Comparison of ENCODE assay signal across 20 cellular contexts in the genomic region with DNA sequence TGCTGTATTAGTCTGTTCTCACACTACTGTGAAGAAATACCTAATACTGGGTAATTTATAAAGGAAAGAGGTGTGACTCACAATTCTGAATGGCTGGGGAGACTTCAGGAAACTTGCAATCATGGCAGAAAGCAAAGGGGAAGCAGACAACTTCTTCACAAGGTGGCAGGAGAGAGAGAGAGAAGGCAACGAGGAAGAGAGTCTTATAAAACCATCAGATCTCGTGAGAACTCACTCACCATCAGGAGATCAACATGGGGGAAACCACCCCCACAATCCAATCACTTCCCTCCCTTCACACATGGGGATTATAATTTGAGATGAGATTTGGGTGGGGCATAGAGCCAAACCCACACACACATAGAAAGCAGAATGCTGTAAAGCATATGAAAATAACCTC.
"Had no signal": no experiment of that assay in that cellular context is flagged by ENCODE, and none has a peak within 500 bp of the region (broad histone marks: within the 10 kb centered on the region; RNA-seq: fewer than 3 reads in every experiment).

No MANE protein-coding gene starts in this region.

- H3K27ac ChIP-seq: esophagus squamous epithelium, hepatocyte, tibial nerve, uterus had no signal

- H2AFZ ChIP-seq: hepatocyte had no signal

- DNase-seq: activated CD4-positive, alpha-beta T cell treated with anti-CD3 and anti-CD28 coated beads, Interleukin-2, amount 10 ng/mL, durations not matched to agents 24 days and 14 days; activated CD8-positive, alpha-beta T cell treated with anti-CD3 and anti-CD28 coated beads for 36 hours; activated naive CD4-positive, alpha-beta T cell treated with Interleukin-2 at 50 U/mL for 16 hours; activated T-cell treated with anti-CD3 and anti-CD28 coated beads, Interleukin-2, amount 50 U/mL, for 1 hour; effector CD8-positive, alpha-beta T cell; esophagus squamous epithelium; foreskin fibroblast; left cardiac atrium; mesenchymal stem cell; mucosa of descending colon; naive B cell; stimulated activated CD4-positive, alpha-beta T cell treated with anti-CD3 and anti-CD28 coated beads, Interleukin-2, amount 100 ng/mL, for 24 hours; stimulated activated naive CD4-positive, alpha-beta T cell treated with Interleukin-2 at 50 U/mL for 16 hours; T-helper 9 cell; uterus had no signal

- H3K27me3 ChIP-seq: esophagus squamous epithelium, hepatocyte, tibial nerve, uterus had no signal

- H3K79me2 ChIP-seq: hepatocyte had no signal

- H3K4me1 ChIP-seq: esophagus squamous epithelium, tibial nerve, uterus had no signal

- H3K27me3 Mint-ChIP-seq: activated CD4-positive, alpha-beta T cell treated with anti-CD3 and anti-CD28 coated beads, Interleukin-2, amount 10 ng/mL, durations not matched to agents 24 days and 14 days; activated CD8-positive, alpha-beta T cell treated with anti-CD3 and anti-CD28 coated beads for 36 hours; dendritic cell treated with granulocyte-macrophage colony-stimulating factor and Interleukin-4, amounts not matched to agents 40 ng/mL and 50 ng/mL, for 4 days; naive B cell had no signal

- H3K4me2 ChIP-seq: hepatocyte had no signal

- H3K4me3 ChIP-seq: esophagus squamous epithelium, hepatocyte, mucosa of descending colon, tibial nerve, uterus had no signal

- ATAC-seq: activated CD8-positive, alpha-beta T cell treated with anti-CD3 and anti-CD28 coated beads for 36 hours; left cardiac atrium; mucosa of descending colon had no signal

- H3K4me3 Mint-ChIP-seq: activated CD4-positive, alpha-beta T cell treated with anti-CD3 and anti-CD28 coated beads, Interleukin-2, amount 10 ng/mL, durations not matched to agents 24 days and 14 days; activated CD8-positive, alpha-beta T cell treated with anti-CD3 and anti-CD28 coated beads for 36 hours; dendritic cell treated with granulocyte-macrophage colony-stimulating factor and Interleukin-4, amounts not matched to agents 40 ng/mL and 50 ng/mL, for 4 days; naive B cell; neural crest cell had no signal

- H3K9me3 ChIP-seq: esophagus squamous epithelium, mucosa of descending colon, uterus had no signal

- H3K4me1 Mint-ChIP-seq: activated CD4-positive, alpha-beta T cell treated with anti-CD3 and anti-CD28 coated beads, Interleukin-2, amount 10 ng/mL, durations not matched to agents 24 days and 14 days; naive B cell; neural crest cell had no signal

- H3K36me3 ChIP-seq: esophagus squamous epithelium, tibial nerve, uterus had no signal

- H3K36me3 Mint-ChIP-seq: naive B cell had no signal

- H3K27ac Mint-ChIP-seq: activated CD4-positive, alpha-beta T cell treated with anti-CD3 and anti-CD28 coated beads, Interleukin-2, amount 10 ng/mL, durations not matched to agents 24 days and 14 days; activated CD8-positive, alpha-beta T cell treated with anti-CD3 and anti-CD28 coated beads for 36 hours; activated T-helper 2 cell treated with anti-CD3 and anti-CD28 coated beads, Interferon-gamma antibody, Interleukin-2, Interleukin-4, amounts not matched to agents 10 μg/mL and 5 μg/mL and 100 μg/mL, durations not matched to agents 14 hours and 24 hours and 36 hours; dendritic cell treated with granulocyte-macrophage colony-stimulating factor and Interleukin-4, amounts not matched to agents 40 ng/mL and 50 ng/mL, for 4 days; naive B cell had no signal
